ENCODE assay signal across 8 cellular contexts in genomic region chr6:31087494-31088089, GRCh38. TPM values are rescaled to one million over a fixed set of nuclear protein-coding genes. Genes with fewer than 3 reads are reported as not detected.
DNase-seq lines count a peak whose midpoint lies in the region; ATAC-seq and TF ChIP-seq lines count a peak whose summit lies in the region.

No MANE protein-coding gene starts in this region.

- peak; percentile 77 for TF ChIP-seq CTCF in AG04449 (IDR thresholded peaks at IDR 0.05; ENCODE audit: insufficient read depth, low read length, missing control alignments)

- no peak overlapping the region for H3K4me3 ChIP-seq in AG04449 (ENCODE audit: low read depth, low read length)

- ATAC-seq in GM18909 (IDR thresholded peaks at IDR 0.05; ENCODE audit: poor library complexity, unreplicated experiment) (peak; percentile 58), HG02973 (IDR thresholded peaks at IDR 0.05; ENCODE audit: unreplicated experiment) (no peak)
- ATAC-seq in activated naive CD8-positive, alpha-beta T cell treated with anti-CD3 and anti-CD28 coated beads, Interleukin-2, amount 10 ng/mL, durations not matched to agents 7 days and 5 days (ENCODE audit: low read depth) = peak; percentile 98

- no peaks in the 10 kb centered on the region for H3K9me3 Mint-ChIP-seq in activated naive CD8-positive, alpha-beta T cell treated with anti-CD3 and anti-CD28 coated beads, Interleukin-2, amount 10 ng/mL, durations not matched to agents 7 days and 5 days

- H3K4me3 Mint-ChIP-seq in activated naive CD8-positive, alpha-beta T cell treated with anti-CD3 and anti-CD28 coated beads, Interleukin-2, amount 10 ng/mL, durations not matched to agents 7 days and 5 days = no peak overlapping the region

- H3K27ac Mint-ChIP-seq in activated naive CD8-positive, alpha-beta T cell treated with anti-CD3 and anti-CD28 coated beads, Interleukin-2, amount 10 ng/mL, durations not matched to agents 7 days and 5 days = no peak overlapping the region

- CTCF ChIA-PET in AG04449 (lab: Yijun Ruan, JAX) = interaction anchor here (0.6 to 38.8 kb wide), 72 partner anchors 8 to 555 kb away, joined by 3 to 1346 read pairs (median 4); partner anchors contain the start of genes DDR1, GTF2H4, PSORS1C1 and VARS2

- POLR2A ChIA-PET in AG04449 (lab: Yijun Ruan, JAX) = interaction anchor here (0.8 kb wide), 2 partner anchors 174 to 260 kb away, joined by 4 read pairs; partner anchors contain the start of gene VARS2
- POLR2A ChIA-PET in activated naive CD8-positive, alpha-beta T cell treated with anti-CD3 and anti-CD28 coated beads, Interleukin-2, amount 10 ng/mL, durations not matched to agents 7 days and 5 days (lab: Charles Lee) = interaction anchor here (1.0 kb wide), 1 partner anchor 357 kb away, joined by 6 read pairs; no protein-coding TSS in a partner anchor

- H3K4me1 Mint-ChIP-seq in activated naive CD8-positive, alpha-beta T cell treated with anti-CD3 and anti-CD28 coated beads, Interleukin-2, amount 10 ng/mL, durations not matched to agents 7 days and 5 days = peaks cover 8% of the 10 kb centered on the region

- H3K27me3 Mint-ChIP-seq in activated naive CD8-positive, alpha-beta T cell treated with anti-CD3 and anti-CD28 coated beads, Interleukin-2, amount 10 ng/mL, durations not matched to agents 7 days and 5 days = peaks cover 8% of the 10 kb centered on the region

- peak; percentile 23 for DNase-seq in AG04449 (ENCODE audit: low read depth, low spot score)
- peak; percentile 43 for DNase-seq in NCI-H1092 treated with DMSO at 0.1 percent for 48 hours (lab: John Stamatoyannopoulos, UW)
- peak; percentile 76 for DNase-seq in SW480 (ENCODE audit: low spot score)
- DNase-seq in activated naive CD8-positive, alpha-beta T cell treated with anti-CD3 and anti-CD28 coated beads, Interleukin-2, amount 10 ng/mL, durations not matched to agents 7 days and 5 days = peak; percentile 77
- DNase-seq in cardiac septum (ENCODE audit: low spot score) = peak; percentile 90
- DNase-seq in pulmonary artery endothelial cell (ENCODE audit: low read depth, low spot score) = peak; percentile 68

- intact Hi-C loops in cardiac septum (cut with DNase I) = loop anchor here (5.0 to 10.0 kb wide), 2 partner anchors 260 to 363 kb away; partner anchors contain the start of gene TUBB

- H3K36me3 Mint-ChIP-seq in activated naive CD8-positive, alpha-beta T cell treated with anti-CD3 and anti-CD28 coated beads, Interleukin-2, amount 10 ng/mL, durations not matched to agents 7 days and 5 days = no peaks in the 10 kb centered on the region

RNA-seq across cellular contexts. Expression of gene C6orf15, which starts 24.8 kb away (rescaled TPM):
- total RNA-seq in activated naive CD8-positive, alpha-beta T cell treated with anti-CD3 and anti-CD28 coated beads, Interleukin-2, amount 10 ng/mL, durations not matched to agents 7 days and 5 days = not detected
- total RNA-seq in cardiac septum (not detected), pulmonary artery endothelial cell (not detected in 2 replicates)

RNA-seq across cellular contexts. Expression of gene PSORS1C1, which starts 27.0 kb away (rescaled TPM):
- total RNA-seq in activated naive CD8-positive, alpha-beta T cell treated with anti-CD3 and anti-CD28 coated beads, Interleukin-2, amount 10 ng/mL, durations not matched to agents 7 days and 5 days = not detected
- total RNA-seq in cardiac septum (3.9 TPM), pulmonary artery endothelial cell (2.2 and 2.4 TPM in 2 replicates)

RNA-seq across cellular contexts. Expression of gene CDSN, which starts 32.7 kb away (rescaled TPM):
- not detected for total RNA-seq in activated naive CD8-positive, alpha-beta T cell treated with anti-CD3 and anti-CD28 coated beads, Interleukin-2, amount 10 ng/mL, durations not matched to agents 7 days and 5 days
- total RNA-seq in cardiac septum (not detected), pulmonary artery endothelial cell (not detected in 2 replicates)

RNA-seq across cellular contexts. Expression of gene PSORS1C2, which starts 51.3 kb away (rescaled TPM):
- total RNA-seq in activated naive CD8-positive, alpha-beta T cell treated with anti-CD3 and anti-CD28 coated beads, Interleukin-2, amount 10 ng/mL, durations not matched to agents 7 days and 5 days = not detected
- not detected for total RNA-seq in cardiac septum
- total RNA-seq in pulmonary artery endothelial cell = not detected in 2 replicates

Comparison
In these comparisons a context has a peak if more than half of its experiments do, and no peak if none do; other contexts are left out.
1. DNase-seq: peak in every context shown above with its lines; median percentile 90 in cardiac septum; 77 in activated naive CD8-positive, alpha-beta T cell treated with anti-CD3 and anti-CD28 coated beads, Interleukin-2, amount 10 ng/mL, durations not matched to agents 7 days and 5 days; 76 in SW480; 68 in pulmonary artery endothelial cell; 43 in NCI-H1092 treated with DMSO at 0.1 percent for 48 hours; 23 in AG04449.